3 cellular contexts compared by ENCODE assay signal in genomic region chr7:95552010-95552926, GRCh38. TPM values are rescaled to one million over a fixed set of nuclear protein-coding genes. Genes with fewer than 3 reads are reported as not detected.
"Had no signal": no experiment of that assay in that cellular context is flagged by ENCODE, and none has a peak within 500 bp of the region (broad histone marks: within the 10 kb centered on the region; RNA-seq: fewer than 3 reads in every experiment).

No MANE protein-coding gene starts in this region.

RNA-seq across cellular contexts. Expression of gene PDK4, which starts 44.0 kb away (rescaled TPM):
- total RNA-seq: HepG2, HT1080, OCI-LY7 had no signal
